10 cellular contexts compared by ENCODE assay signal in the genomic region with DNA sequence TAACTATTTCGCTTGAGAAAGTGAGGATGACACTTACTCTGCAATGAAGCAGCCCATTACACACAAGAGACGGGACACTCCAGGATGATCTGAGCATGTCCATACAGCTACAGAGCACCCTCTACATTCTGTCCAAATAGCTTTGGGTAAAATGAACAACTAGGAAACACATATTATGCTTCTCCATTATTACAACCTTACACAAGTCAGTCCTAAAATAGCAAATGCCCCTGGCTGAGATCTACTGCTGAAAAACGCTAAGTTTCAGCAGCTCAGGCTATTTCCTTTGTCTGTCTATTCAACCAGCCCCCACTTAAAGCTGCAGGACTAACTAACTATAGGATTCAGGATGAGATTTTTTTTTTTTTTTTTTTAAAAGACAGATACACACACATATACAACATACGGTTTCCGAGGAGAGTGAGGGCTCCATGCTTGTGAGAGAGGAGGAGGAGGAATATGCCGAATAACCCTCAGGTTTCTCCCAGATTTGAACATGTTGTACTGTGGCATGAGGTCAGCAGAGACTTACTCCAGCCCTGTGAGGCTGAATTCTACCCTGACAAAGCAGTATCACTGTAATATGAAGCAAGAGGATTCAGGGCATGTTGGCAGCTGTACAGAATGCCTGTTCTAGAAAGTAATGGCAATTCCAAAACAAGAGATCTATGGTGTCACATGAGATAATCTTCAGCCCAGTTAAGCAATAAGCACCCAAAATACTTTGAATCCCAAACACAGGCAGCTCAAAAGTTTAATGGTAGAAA.
DNase-seq lines count a peak whose midpoint lies in the region; ATAC-seq and TF ChIP-seq lines count a peak whose summit lies in the region.
"Had no signal": no experiment of that assay in that cellular context is flagged by ENCODE, and none has a peak within 500 bp of the region (broad histone marks: within the 10 kb centered on the region; RNA-seq: fewer than 3 reads in every experiment).

No MANE protein-coding gene starts in this region.

- peak overlapping the region; percentile 52 for H3K27ac ChIP-seq in epithelial cell of prostate
- H3K27ac ChIP-seq in tibial nerve: peak overlapping the region; percentile 41 to 87 (median 62)

- no peaks in the 10 kb centered on the region for H3K36me3 ChIP-seq in tibial nerve

- DNase-seq in NCI-H2196 (lab: John Stamatoyannopoulos, UW; ENCODE audit: unreplicated experiment) (peak; percentile 51), epithelial cell of prostate (ENCODE audit: low read depth, low spot score) (peak; percentile 43), mesothelial cell of epicardium (ENCODE audit: low spot score in 2 of 2, unreplicated experiment in 2 of 2) (no peak), tibial nerve (ENCODE audit: low spot score in 2 of 2) (peak; percentile 24 to 83), SKM-1 treated with dmso at 0.1 percent for 144 hours (lab: John Stamatoyannopoulos, UW; ENCODE audit: unreplicated experiment) (no peak), T-helper 1 cell (no peak), NCI-H748 treated with DMSO at 0.1 percent for 48 hours (lab: John Stamatoyannopoulos, UW) (no peak)
- DNase-seq: cortex of kidney had no signal

- no peaks in the 10 kb centered on the region for H3K27me3 ChIP-seq in tibial nerve

- no peak overlapping the region for H3K4me3 Mint-ChIP-seq in mesothelial cell of epicardium
- H3K4me3 Mint-ChIP-seq: T-helper 2 cell treated with Interferon-gamma antibody and Interleukin-4, amounts not matched to agents 5 μg/mL and 100 μg/mL, for 36 hours had no signal

- no peak for TF ChIP-seq CTCF in mesothelial cell of epicardium (IDR thresholded peaks at IDR 0.05; ENCODE audit: unreplicated experiment)
- no peak for TF ChIP-seq CTCF in tibial nerve (IDR thresholded peaks at IDR 0.05)

- H3K27ac Mint-ChIP-seq in mesothelial cell of epicardium: peak overlapping the region; percentile 66
- H3K27ac Mint-ChIP-seq: T-helper 2 cell treated with Interferon-gamma antibody and Interleukin-4, amounts not matched to agents 5 μg/mL and 100 μg/mL, for 36 hours had no signal

- ATAC-seq in HG03442 (IDR thresholded peaks at IDR 0.05; ENCODE audit: unreplicated experiment): no peak

- peaks cover 22% of the 10 kb centered on the region for H3K4me1 Mint-ChIP-seq in mesothelial cell of epicardium

- H3K9me3 Mint-ChIP-seq in mesothelial cell of epicardium: peaks cover 3% of the 10 kb centered on the region
- H3K9me3 Mint-ChIP-seq: T-helper 2 cell treated with Interferon-gamma antibody and Interleukin-4, amounts not matched to agents 5 μg/mL and 100 μg/mL, for 36 hours had no signal

- H3K9me3 ChIP-seq in tibial nerve: no peaks in the 10 kb centered on the region

- no peak for TF ChIP-seq POLR2A in tibial nerve (IDR thresholded peaks at IDR 0.05)

- H3K4me1 ChIP-seq in tibial nerve: peaks cover 0 to 40% (median 15%) of the 10 kb centered on the region in 4 donors

- peak; percentile 57 to 91 for TF ChIP-seq EP300 in tibial nerve (IDR thresholded peaks at IDR 0.05)

- peaks cover 3% of the 10 kb centered on the region for H3K36me3 Mint-ChIP-seq in mesothelial cell of epicardium

- H3K4me3 ChIP-seq in tibial nerve: peak overlapping the region in 2 of 4 donors; percentile 1 to 7

- 35 to 43% methylated on average over 6 of the region's 6 CpGs for WGBS in tibial nerve, 2 donors

- no peaks in the 10 kb centered on the region for H3K27me3 Mint-ChIP-seq in mesothelial cell of epicardium (ENCODE audit: low read depth)

Comparison
In these comparisons a context has a peak if more than half of its experiments do, and no peak if none do; other contexts are left out.
1. DNase-seq: peak in NCI-H2196 (single experiment), epithelial cell of prostate (single experiment) and tibial nerve (2 of 2); none in mesothelial cell of epicardium (0 of 2), SKM-1 treated with dmso at 0.1 percent for 144 hours (single experiment), T-helper 1 cell (0 of 5) and NCI-H748 treated with DMSO at 0.1 percent for 48 hours (single experiment).